ENCODE assay signal across 14 cellular contexts in genomic region chr3:58234516-58234931, GRCh38. TPM values are rescaled to one million over a fixed set of nuclear protein-coding genes. Genes with fewer than 3 reads are reported as not detected.
DNase-seq lines count a peak whose midpoint lies in the region; ATAC-seq and TF ChIP-seq lines count a peak whose summit lies in the region.
"Had no signal": no experiment of that assay in that cellular context is flagged by ENCODE, and none has a peak within 500 bp of the region (broad histone marks: within the 10 kb centered on the region; RNA-seq: fewer than 3 reads in every experiment).

No MANE protein-coding gene starts in this region.

- no peak for ATAC-seq in HG02973 (IDR thresholded peaks at IDR 0.05; ENCODE audit: unreplicated experiment)
- ATAC-seq: left colon had no signal

- H3K27ac ChIP-seq in fibroblast of lung (ENCODE audit: insufficient read depth, low read length) = no peak overlapping the region
- peak overlapping the region; percentile 36 for H3K27ac ChIP-seq in suprapubic skin
- H3K27ac ChIP-seq: tibial artery had no signal

- peak; percentile 12 for DNase-seq in activated CD4-positive, alpha-beta T cell treated with anti-CD3 and anti-CD28 coated beads for 48 hours
- no peak for DNase-seq in activated CD4-positive, alpha-beta T cell treated with anti-CD3 and anti-CD28 coated beads, Interleukin-2, amount 10 ng/mL, durations not matched to agents 7 days and 5 days
- peak; percentile 74 for DNase-seq in NCI-H69 (lab: John Stamatoyannopoulos, UW)
- DNase-seq in fibroblast of lung (ENCODE audit: low read depth in 2 of 2) = peak; percentile 42 to 45
- DNase-seq in suprapubic skin (ENCODE audit: low spot score in 2 of 2) = no peak
- DNase-seq in hippocampal formation (lab: John Stamatoyannopoulos, UW) = no peak
- no peak for DNase-seq in T-helper 9 cell
- DNase-seq: activated CD8-positive, alpha-beta memory T cell treated with anti-CD3 and anti-CD28 coated beads for 24 hours; left colon; NCI-H524 treated with DMSO at 0.1 percent for 48 hours; SW 1271; tibial artery had no signal

- no peak overlapping the region for H3K27ac Mint-ChIP-seq in activated CD4-positive, alpha-beta T cell treated with anti-CD3 and anti-CD28 coated beads, Interleukin-2, amount 10 ng/mL, durations not matched to agents 7 days and 5 days

- H3K4me3 ChIP-seq in fibroblast of lung (replicated peaks in 1 of 4; ENCODE audit: control extremely low read depth in 1 of 4, insufficient read depth in 1 of 4, low read depth in 3 of 4, low read length in 4 of 4) (no peak overlapping the region), suprapubic skin (no peak overlapping the region)
- H3K4me3 ChIP-seq: tibial artery had no signal

- H3K9me3 ChIP-seq in fibroblast of lung (ENCODE audit: control insufficient read depth, insufficient read depth, low read depth, low read length) (no peaks in the 10 kb centered on the region), suprapubic skin (no peaks in the 10 kb centered on the region)
- H3K9me3 ChIP-seq: tibial artery had no signal

- H2AFZ ChIP-seq in fibroblast of lung (ENCODE audit: low read length) = no peak overlapping the region

- no peak overlapping the region for H3K9ac ChIP-seq in fibroblast of lung (ENCODE audit: insufficient read depth, low read length)

- TF ChIP-seq EP300 in suprapubic skin (IDR thresholded peaks at IDR 0.05) = no peak

- no peak for TF ChIP-seq POLR2A in suprapubic skin (IDR thresholded peaks at IDR 0.05)

- H3K4me1 Mint-ChIP-seq in activated CD4-positive, alpha-beta T cell treated with anti-CD3 and anti-CD28 coated beads, Interleukin-2, amount 10 ng/mL, durations not matched to agents 7 days and 5 days = peaks cover 19% of the 10 kb centered on the region

- H3K4me2 ChIP-seq in fibroblast of lung (ENCODE audit: extremely low read depth, insufficient read depth, low read length) = no peak overlapping the region

- H3K36me3 Mint-ChIP-seq in activated CD4-positive, alpha-beta T cell treated with anti-CD3 and anti-CD28 coated beads, Interleukin-2, amount 10 ng/mL, durations not matched to agents 7 days and 5 days (ENCODE audit: low read depth) = no peaks in the 10 kb centered on the region

- peaks cover 46% of the 10 kb centered on the region for H3K27me3 Mint-ChIP-seq in activated CD4-positive, alpha-beta T cell treated with anti-CD3 and anti-CD28 coated beads, Interleukin-2, amount 10 ng/mL, durations not matched to agents 7 days and 5 days

- TF ChIP-seq CTCF in fibroblast of lung (conservative IDR thresholded peaks at IDR 0.05 in 1 of 2, IDR thresholded peaks at IDR 0.05 in 1 of 2; ENCODE audit: low read depth in 1 of 2, low read length in 2 of 2) (no peak), suprapubic skin (IDR thresholded peaks at IDR 0.05) (no peak)

- H3K4me1 ChIP-seq in fibroblast of lung (ENCODE audit: control insufficient read depth, extremely low read depth, insufficient read depth, low read length) (peaks cover 8% of the 10 kb centered on the region), suprapubic skin (peaks cover 30% of the 10 kb centered on the region)

- H3K36me3 ChIP-seq in fibroblast of lung (ENCODE audit: control insufficient read depth, insufficient read depth, low read length) (no peaks in the 10 kb centered on the region), suprapubic skin (no peaks in the 10 kb centered on the region)
- H3K36me3 ChIP-seq: tibial artery had no signal

- CTCF ChIA-PET in activated CD4-positive, alpha-beta T cell treated with anti-CD3 and anti-CD28 coated beads, Interleukin-2, amount 10 ng/mL, durations not matched to agents 7 days and 5 days (lab: Charles Lee) = interaction anchor here (0.8 to 4.0 kb wide), 3 partner anchors 10 to 72 kb away, joined by 3 to 14 read pairs (median 3); partner anchors contain the start of genes HTD2 and RPP14

- WGBS in suprapubic skin = 28% methylated on average over 4 of the region's 4 CpGs

- H3K4me3 Mint-ChIP-seq in activated CD4-positive, alpha-beta T cell treated with anti-CD3 and anti-CD28 coated beads, Interleukin-2, amount 10 ng/mL, durations not matched to agents 7 days and 5 days = no peak overlapping the region

- no peaks in the 10 kb centered on the region for H3K9me3 Mint-ChIP-seq in activated CD4-positive, alpha-beta T cell treated with anti-CD3 and anti-CD28 coated beads, Interleukin-2, amount 10 ng/mL, durations not matched to agents 7 days and 5 days

- H4K20me1 ChIP-seq in fibroblast of lung (ENCODE audit: control insufficient read depth, extremely low read depth, insufficient read depth, low read length) = no peaks in the 10 kb centered on the region

- H3K27me3 ChIP-seq in fibroblast of lung (ENCODE audit: control insufficient read depth, insufficient read depth, low read length) = peaks cover 6% of the 10 kb centered on the region
- H3K27me3 ChIP-seq in suprapubic skin = no peaks in the 10 kb centered on the region

- POLR2A ChIA-PET in activated CD4-positive, alpha-beta T cell treated with anti-CD3 and anti-CD28 coated beads, Interleukin-2, amount 10 ng/mL, durations not matched to agents 7 days and 5 days (lab: Charles Lee) = no interaction called here

- H3K79me2 ChIP-seq in fibroblast of lung (ENCODE audit: control insufficient read depth, insufficient read depth, low read length) = peaks cover 2% of the 10 kb centered on the region

RNA-seq across cellular contexts. Expression of gene ABHD6, which starts 3.1 kb away (rescaled TPM):
- 1 to 10 TPM; 4.1 to 5.0 TPM for total RNA-seq in activated CD4-positive, alpha-beta T cell treated with anti-CD3 and anti-CD28 coated beads, Interleukin-2, amount 10 ng/mL, durations not matched to agents 7 days and 5 days
- total RNA-seq in fibroblast of lung (10.0 and 13.5 TPM in 2 replicates), suprapubic skin (10 to 100 TPM; 35.6 to 39.8 (median 38.2) TPM)
- 7.3 and 10.4 TPM in 2 replicates for polyA plus RNA-seq in fibroblast of lung
- 3.8 and 6.5 TPM in 2 replicates for polyA plus RNA-seq in fibroblast of lung (2012)
- 14.9 and 19.7 TPM in 2 replicates for polyA minus RNA-seq in fibroblast of lung (ENCODE audit: low replicate concordance)

RNA-seq across cellular contexts. Expression of gene DNASE1L3, which starts 23.8 kb away (rescaled TPM):
- not detected for total RNA-seq in activated CD4-positive, alpha-beta T cell treated with anti-CD3 and anti-CD28 coated beads, Interleukin-2, amount 10 ng/mL, durations not matched to agents 7 days and 5 days
- total RNA-seq in fibroblast of lung (not detected in 2 replicates), suprapubic skin (1 to 10 TPM in 3 of 4 donors, under 1 TPM in 1; 0.95 to 5.8 (median 4.3) TPM)
- polyA plus RNA-seq in fibroblast of lung = not detected in 2 replicates
- not detected in 2 replicates for polyA plus RNA-seq in fibroblast of lung (2012)
- polyA minus RNA-seq in fibroblast of lung (ENCODE audit: low replicate concordance) = not detected in 2 replicates
- polyA plus RNA-seq: BJ had no signal

Comparison
In these comparisons a context has a peak if more than half of its experiments do, and no peak if none do; other contexts are left out.
1. DNase-seq: peak in activated CD4-positive, alpha-beta T cell treated with anti-CD3 and anti-CD28 coated beads for 48 hours (single experiment), NCI-H69 (single experiment) and fibroblast of lung (2 of 2); none in activated CD4-positive, alpha-beta T cell treated with anti-CD3 and anti-CD28 coated beads, Interleukin-2, amount 10 ng/mL, durations not matched to agents 7 days and 5 days (single experiment), suprapubic skin (0 of 2), hippocampal formation (0 of 2) and T-helper 9 cell (single experiment).